Comparison of ENCODE assay signal across 8 cellular contexts in the genomic region with DNA sequence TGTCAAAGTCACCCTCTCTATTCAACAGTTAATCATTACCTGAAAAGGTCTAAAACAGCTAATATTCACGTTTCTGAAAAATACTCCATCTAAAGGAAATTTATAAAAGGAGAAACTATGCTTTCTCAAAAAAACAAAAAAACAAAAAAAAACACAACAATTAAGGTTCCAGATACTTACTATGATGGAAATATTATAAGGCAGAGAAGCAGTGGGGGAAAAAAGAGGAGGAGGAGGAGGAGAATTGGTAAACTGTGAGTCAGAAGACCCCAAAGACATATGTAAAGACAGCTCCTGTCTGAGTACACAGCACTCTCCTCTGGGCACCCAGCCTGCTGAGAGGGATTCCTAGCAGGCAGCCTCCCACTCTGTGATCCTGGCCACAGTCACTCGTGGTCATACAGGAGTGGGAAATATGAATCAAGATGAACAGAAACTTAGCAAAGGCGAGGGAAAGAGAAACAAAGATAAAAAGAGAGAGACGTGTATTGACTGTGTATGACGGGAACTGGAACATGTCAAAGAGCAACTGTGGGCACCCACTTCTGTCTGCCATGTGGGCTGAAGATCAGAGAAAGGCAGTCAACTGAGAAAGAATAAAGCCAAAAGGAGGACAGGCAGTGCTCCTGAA. TPM values are rescaled to one million over a fixed set of nuclear protein-coding genes. Genes with fewer than 3 reads are reported as not detected.
DNase-seq lines count a peak whose midpoint lies in the region; ATAC-seq and TF ChIP-seq lines count a peak whose summit lies in the region.

No MANE protein-coding gene starts in this region.

- H3K36me3 Mint-ChIP-seq in T-helper 2 cell treated with Interferon-gamma antibody and Interleukin-4, amounts not matched to agents 5 μg/mL and 100 μg/mL, for 36 hours (ENCODE audit: low read depth), result peaks cover 26% of the 10 kb centered on the region

- ATAC-seq in GM21529 (IDR thresholded peaks at IDR 0.05; ENCODE audit: unreplicated experiment), result peak; percentile 69
- ATAC-seq in right cardiac atrium, result peak; percentile 26 to 31

- in situ Hi-C loops in GM13977 (cut with MboI; ENCODE audit: low pct_unique_long_range_greater_than_20kb, low sequenced_read_pairs, unreplicated experiment), result no loop called here

- DNase-seq in T-helper 2 cell treated with Interferon-gamma antibody and Interleukin-4, amounts not matched to agents 5 μg/mL and 100 μg/mL, for 36 hours (ENCODE audit: low spot score), result peak; percentile 58
- no peak for DNase-seq in right cardiac atrium
- no peak for DNase-seq in NCI-H226
- no peak for DNase-seq in GM13977 (ENCODE audit: low spot score)
- DNase-seq in A172 (ENCODE audit: low spot score), result no peak
- DNase-seq in GM19240 (ENCODE audit: insufficient read length, low spot score), result no peak

- peaks cover 19% of the 10 kb centered on the region for H3K4me1 Mint-ChIP-seq in T-helper 2 cell treated with Interferon-gamma antibody and Interleukin-4, amounts not matched to agents 5 μg/mL and 100 μg/mL, for 36 hours (ENCODE audit: low read depth)

- H3K4me3 Mint-ChIP-seq in T-helper 2 cell treated with Interferon-gamma antibody and Interleukin-4, amounts not matched to agents 5 μg/mL and 100 μg/mL, for 36 hours, result peak overlapping the region; percentile 62

- peak overlapping the region; percentile 85 for H3K27ac Mint-ChIP-seq in T-helper 2 cell treated with Interferon-gamma antibody and Interleukin-4, amounts not matched to agents 5 μg/mL and 100 μg/mL, for 36 hours

- H3K27me3 Mint-ChIP-seq in T-helper 2 cell treated with Interferon-gamma antibody and Interleukin-4, amounts not matched to agents 5 μg/mL and 100 μg/mL, for 36 hours (ENCODE audit: low read depth), result no peaks in the 10 kb centered on the region

- H3K27ac ChIP-seq in BLaER1, result no peak overlapping the region
- peak overlapping the region; percentile 13 for H3K27ac ChIP-seq in right cardiac atrium (ENCODE audit: low read length)

- H3K27me3 ChIP-seq in BLaER1 (no peaks in the 10 kb centered on the region), right cardiac atrium (ENCODE audit: control insufficient read depth, insufficient read depth) (no peaks in the 10 kb centered on the region)

- peak overlapping the region; percentile 18; the same call in 1 of the 2 replicates for H3K9ac ChIP-seq in BLaER1

- peaks cover 10% of the 10 kb centered on the region; the same call in 1 of the 2 replicates for H3K36me3 ChIP-seq in BLaER1

- H3K4me3 ChIP-seq in BLaER1 (no peak overlapping the region), right cardiac atrium (ENCODE audit: low read length) (no peak overlapping the region)

- H3K4me2 ChIP-seq in BLaER1, result peak overlapping the region; percentile 23; the same call in 1 of the 2 replicates

- H3K9me3 ChIP-seq in BLaER1 (no peaks in the 10 kb centered on the region), right cardiac atrium (ENCODE audit: control insufficient read depth, low read length) (no peaks in the 10 kb centered on the region)

- H4K20me1 ChIP-seq in BLaER1, result peaks cover 89% of the 10 kb centered on the region

- WGBS in right cardiac atrium, result 37% methylated on average over 5 of the region's 5 CpGs

- TF ChIP-seq CTCF in GM13977 (IDR thresholded peaks at IDR 0.05; ENCODE audit: extremely low read depth, insufficient read depth, missing control alignments), result no peak

- H3K9me3 Mint-ChIP-seq in T-helper 2 cell treated with Interferon-gamma antibody and Interleukin-4, amounts not matched to agents 5 μg/mL and 100 μg/mL, for 36 hours, result no peaks in the 10 kb centered on the region

- H3K4me1 ChIP-seq in BLaER1, result peaks cover 17% of the 10 kb centered on the region
- H3K4me1 ChIP-seq in right cardiac atrium (ENCODE audit: control insufficient read depth, insufficient read depth, low read length), result peaks cover 2% of the 10 kb centered on the region

- intact Hi-C loops in right cardiac atrium (cut with DNase I), result no loop called here

RNA-seq across cellular contexts. Expression of gene KLHL15, which starts 12.5 kb away (rescaled TPM):
- total RNA-seq in right cardiac atrium, result 1 to 10 TPM; 5.7 to 7.0 (median 6.0) TPM
- 3.2 TPM for polyA plus RNA-seq in right cardiac atrium
- 10.9 and 13.1 TPM in 2 replicates for total RNA-seq in A172 (2014; rRNA removed; shearing (Covaris generic))

RNA-seq across cellular contexts. Expression of gene EIF2S3, which starts 40.3 kb away (rescaled TPM):
- total RNA-seq in right cardiac atrium, result 10 to 100 TPM; 73.8 to 97.4 (median 88.1) TPM
- 32.6 TPM for polyA plus RNA-seq in right cardiac atrium
- 370 and 403 TPM in 2 replicates for total RNA-seq in A172 (2014; rRNA removed; shearing (Covaris generic))
